In the genomic region with DNA sequence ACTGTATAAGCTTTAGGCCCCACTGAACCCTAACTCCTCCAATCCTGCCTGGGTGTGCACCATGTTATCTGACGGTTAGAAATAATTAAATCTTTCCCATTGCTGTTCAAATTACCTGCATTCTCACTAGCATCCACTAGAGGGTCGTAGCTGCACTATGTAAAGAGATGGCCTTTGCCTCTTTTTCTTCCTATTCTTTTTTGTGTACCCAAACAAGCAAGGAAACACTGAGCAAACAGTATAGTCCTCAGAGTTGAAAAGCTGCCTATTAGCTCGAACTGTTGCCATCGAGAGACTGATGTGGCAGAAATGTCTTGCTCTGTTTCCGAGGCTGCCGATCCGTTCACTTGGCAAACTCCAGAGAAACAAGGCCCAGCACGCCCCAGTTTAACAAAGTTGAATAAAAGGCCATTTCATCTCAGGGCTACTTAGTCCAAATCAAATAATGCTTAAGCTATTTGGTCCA, we compare ENCODE assay signal across 9 cellular contexts.
DNase-seq lines count a peak whose midpoint lies in the region; ATAC-seq, FAIRE-seq and TF ChIP-seq lines count a peak whose summit lies in the region.
"Had no signal": no experiment of that assay in that cellular context is flagged by ENCODE, and none has a peak within 500 bp of the region (broad histone marks: within the 10 kb centered on the region; RNA-seq: fewer than 3 reads in every experiment).

No MANE protein-coding gene starts in this region.

- POLR2A ChIA-PET in activated CD8-positive, alpha-beta T cell treated with anti-CD3 and anti-CD28 coated beads, Interleukin-2, amount 10 ng/mL, durations not matched to agents 7 days and 5 days (lab: Charles Lee): no interaction called here

- no peaks in the 10 kb centered on the region for H3K27me3 ChIP-seq in neutrophil

- CTCF ChIA-PET in activated CD8-positive, alpha-beta T cell treated with anti-CD3 and anti-CD28 coated beads, Interleukin-2, amount 10 ng/mL, durations not matched to agents 7 days and 5 days (lab: Charles Lee): interaction anchor here (1.1 to 2.8 kb wide), 8 partner anchors 10 to 742 kb away, joined by 3 to 17 read pairs (median 4); a partner anchor contains a TSS

- no peaks in the 10 kb centered on the region for H3K9me3 Mint-ChIP-seq in activated CD8-positive, alpha-beta T cell treated with anti-CD3 and anti-CD28 coated beads, Interleukin-2, amount 10 ng/mL, durations not matched to agents 7 days and 5 days (ENCODE audit: insufficient read depth)

- H3K4me3 Mint-ChIP-seq in activated CD8-positive, alpha-beta T cell treated with anti-CD3 and anti-CD28 coated beads, Interleukin-2, amount 10 ng/mL, durations not matched to agents 7 days and 5 days: no peak overlapping the region
- H3K4me3 Mint-ChIP-seq: activated naive CD8-positive, alpha-beta T cell had no signal

- no peaks in the 10 kb centered on the region for H3K4me1 Mint-ChIP-seq in activated CD8-positive, alpha-beta T cell treated with anti-CD3 and anti-CD28 coated beads, Interleukin-2, amount 10 ng/mL, durations not matched to agents 7 days and 5 days (ENCODE audit: low read depth)

- no peak overlapping the region for H3K27ac Mint-ChIP-seq in activated CD8-positive, alpha-beta T cell treated with anti-CD3 and anti-CD28 coated beads, Interleukin-2, amount 10 ng/mL, durations not matched to agents 7 days and 5 days
- H3K27ac Mint-ChIP-seq: activated naive CD8-positive, alpha-beta T cell had no signal

- no peak overlapping the region for H3K4me3 ChIP-seq in foreskin fibroblast (ENCODE audit: low read depth in 1 of 2, low read length in 2 of 2)
- no peak overlapping the region for H3K4me3 ChIP-seq in neutrophil (ENCODE audit: low read depth in 1 of 2, low read length in 1 of 2)

- no peaks in the 10 kb centered on the region for H3K36me3 Mint-ChIP-seq in activated CD8-positive, alpha-beta T cell treated with anti-CD3 and anti-CD28 coated beads, Interleukin-2, amount 10 ng/mL, durations not matched to agents 7 days and 5 days (ENCODE audit: low read depth)
- H3K36me3 Mint-ChIP-seq: activated naive CD8-positive, alpha-beta T cell had no signal

- ATAC-seq in HG03196 (IDR thresholded peaks at IDR 0.05; ENCODE audit: unreplicated experiment): peak; percentile 76
- ATAC-seq in activated CD8-positive, alpha-beta T cell treated with anti-CD3 and anti-CD28 coated beads, Interleukin-2, amount 10 ng/mL, durations not matched to agents 7 days and 5 days: peak; percentile 79

- DNase-seq in D721Med (ENCODE audit: insufficient read length, low spot score): no peak
- peak; percentile 6 for DNase-seq in GM19239 (ENCODE audit: insufficient read length, low spot score)
- DNase-seq in NCI-H2227 (lab: John Stamatoyannopoulos, UW; ENCODE audit: unreplicated experiment): peak; percentile 84
- peak; percentile 61 for DNase-seq in activated CD8-positive, alpha-beta T cell treated with anti-CD3 and anti-CD28 coated beads, Interleukin-2, amount 10 ng/mL, durations not matched to agents 7 days and 5 days
- DNase-seq in foreskin fibroblast: peak; percentile 24 to 79
- no peak for DNase-seq in effector CD8-positive, alpha-beta T cell (lab: John Stamatoyannopoulos, UW)

- H3K27ac ChIP-seq in neutrophil: no peak overlapping the region

- peaks cover 2% of the 10 kb centered on the region for H3K27me3 Mint-ChIP-seq in activated CD8-positive, alpha-beta T cell treated with anti-CD3 and anti-CD28 coated beads, Interleukin-2, amount 10 ng/mL, durations not matched to agents 7 days and 5 days (ENCODE audit: low read depth)

- TF ChIP-seq CTCF in D721Med (IDR thresholded peaks at IDR 0.05; ENCODE audit: insufficient read depth, missing control alignments): peak; percentile 97
- TF ChIP-seq CTCF in foreskin fibroblast (IDR thresholded peaks at IDR 0.05; ENCODE audit: low read depth, low read length): peak; percentile 78
- TF ChIP-seq CTCF in neutrophil (IDR thresholded peaks at IDR 0.05): peak; percentile 57

- no peaks in the 10 kb centered on the region for H3K4me1 ChIP-seq in neutrophil (ENCODE audit: control insufficient read depth in 1 of 2, insufficient read depth in 1 of 2, low read depth in 1 of 2, low read length in 1 of 2)

- H3K36me3 ChIP-seq in neutrophil: no peaks in the 10 kb centered on the region

- no peak for FAIRE-seq in D721Med (lab: Jason Lieb, UNC)
- peak; percentile 85 for FAIRE-seq in GM19239 (lab: Jason Lieb, UNC)

- no peaks in the 10 kb centered on the region for H3K9me3 ChIP-seq in neutrophil

Comparison
In these comparisons a context has a peak if more than half of its experiments do, and no peak if none do; other contexts are left out.
1. DNase-seq: peak in GM19239 (single experiment), NCI-H2227 (single experiment), activated CD8-positive, alpha-beta T cell treated with anti-CD3 and anti-CD28 coated beads, Interleukin-2, amount 10 ng/mL, durations not matched to agents 7 days and 5 days (single experiment) and foreskin fibroblast (2 of 2); none in D721Med (single experiment) and effector CD8-positive, alpha-beta T cell (single experiment).
2. Peak in every context shown above with its lines, with median percentiles within 50 percentile points of each other: CTCF ChIP-seq.